Comparison of ENCODE assay signal across 33 cellular contexts in the genomic region with DNA sequence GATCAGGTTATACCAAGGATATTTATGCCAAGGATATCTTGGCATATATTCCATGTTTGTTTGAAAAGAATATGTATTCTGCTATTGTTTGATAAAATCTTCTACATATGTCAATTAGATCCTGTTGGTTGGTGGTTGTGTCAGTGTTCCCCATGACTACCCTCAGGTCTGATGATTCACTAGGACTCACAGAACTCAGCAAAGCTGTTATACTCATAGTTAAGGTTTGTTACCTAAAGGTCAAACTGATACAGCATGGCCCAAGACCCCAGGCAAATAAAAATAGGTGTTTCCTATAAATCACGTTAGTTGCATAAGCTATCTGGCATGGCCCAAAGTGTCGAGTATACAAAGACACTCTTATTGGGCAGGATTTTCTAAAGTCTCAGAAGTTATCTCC. TPM values are rescaled to one million over a fixed set of nuclear protein-coding genes. Genes with fewer than 3 reads are reported as not detected.
DNase-seq lines count a peak whose midpoint lies in the region; ATAC-seq, FAIRE-seq and TF ChIP-seq lines count a peak whose summit lies in the region.
"Had no signal": no experiment of that assay in that cellular context is flagged by ENCODE, and none has a peak within 500 bp of the region (broad histone marks: within the 10 kb centered on the region; RNA-seq: fewer than 3 reads in every experiment).

No MANE protein-coding gene starts in this region.

- TF ChIP-seq POLR2A in esophagus muscularis mucosa (IDR thresholded peaks at IDR 0.05; ENCODE audit: low read depth), result no peak
- no peak for TF ChIP-seq POLR2A in GM12891 (IDR thresholded peaks at IDR 0.05; ENCODE audit: low read depth, low read length)

- H3K9me3 Mint-ChIP-seq in activated T-helper 2 cell treated with anti-CD3 and anti-CD28 coated beads, Interferon-gamma antibody, Interleukin-2, Interleukin-4, amounts not matched to agents 10 μg/mL and 5 μg/mL and 100 μg/mL, durations not matched to agents 14 hours and 24 hours and 36 hours, result no peaks in the 10 kb centered on the region
- H3K9me3 Mint-ChIP-seq: activated B cell treated with CpG ODN at 0.5 μM for 24 hours; activated naive CD4-positive, alpha-beta T cell treated with anti-CD3 and anti-CD28 coated beads, Interleukin-2, amount 10 ng/mL, durations not matched to agents 7 days and 5 days; activated T-cell treated with anti-CD3 and anti-CD28 coated beads, Interleukin-2, amount 50 U/mL, for 72 hours; natural killer cell had no signal

- H3K36me3 ChIP-seq in RWPE2 (ENCODE audit: low read depth) (peaks cover 22% of the 10 kb centered on the region), esophagus muscularis mucosa (peaks cover 0 to 6% (median 2%) of the 10 kb centered on the region in 4 donors)
- H3K36me3 ChIP-seq: brain microvascular endothelial cell, lower lobe of right lung, tibial artery had no signal

- TF ChIP-seq CTCF in RWPE2 (IDR thresholded peaks at IDR 0.05; ENCODE audit: poor library complexity, severe bottlenecking), result no peak
- no peak for TF ChIP-seq CTCF in esophagus muscularis mucosa (IDR thresholded peaks at IDR 0.05)

- no peak overlapping the region for H3K27ac Mint-ChIP-seq in activated T-helper 2 cell treated with anti-CD3 and anti-CD28 coated beads, Interferon-gamma antibody, Interleukin-2, Interleukin-4, amounts not matched to agents 10 μg/mL and 5 μg/mL and 100 μg/mL, durations not matched to agents 14 hours and 24 hours and 36 hours
- H3K27ac Mint-ChIP-seq: activated B cell treated with CpG ODN at 0.5 μM for 24 hours; activated naive CD4-positive, alpha-beta T cell treated with anti-CD3 and anti-CD28 coated beads, Interleukin-2, amount 10 ng/mL, durations not matched to agents 7 days and 5 days; natural killer cell had no signal

- H3K27me3 Mint-ChIP-seq in activated T-helper 2 cell treated with anti-CD3 and anti-CD28 coated beads, Interferon-gamma antibody, Interleukin-2, Interleukin-4, amounts not matched to agents 10 μg/mL and 5 μg/mL and 100 μg/mL, durations not matched to agents 14 hours and 24 hours and 36 hours (ENCODE audit: low read depth), result no peaks in the 10 kb centered on the region
- H3K27me3 Mint-ChIP-seq: activated B cell treated with CpG ODN at 0.5 μM for 24 hours; activated naive CD4-positive, alpha-beta T cell treated with anti-CD3 and anti-CD28 coated beads, Interleukin-2, amount 10 ng/mL, durations not matched to agents 7 days and 5 days; progenitor cell of endocrine pancreas had no signal

- peaks cover 14% of the 10 kb centered on the region for H3K36me3 Mint-ChIP-seq in activated T-helper 2 cell treated with anti-CD3 and anti-CD28 coated beads, Interferon-gamma antibody, Interleukin-2, Interleukin-4, amounts not matched to agents 10 μg/mL and 5 μg/mL and 100 μg/mL, durations not matched to agents 14 hours and 24 hours and 36 hours (ENCODE audit: low read depth)
- H3K36me3 Mint-ChIP-seq: natural killer cell had no signal

- H3K4me1 Mint-ChIP-seq in activated T-helper 2 cell treated with anti-CD3 and anti-CD28 coated beads, Interferon-gamma antibody, Interleukin-2, Interleukin-4, amounts not matched to agents 10 μg/mL and 5 μg/mL and 100 μg/mL, durations not matched to agents 14 hours and 24 hours and 36 hours (ENCODE audit: low read depth), result peaks cover 6% of the 10 kb centered on the region
- H3K4me1 Mint-ChIP-seq: activated B cell treated with CpG ODN at 0.5 μM for 24 hours; activated naive CD4-positive, alpha-beta T cell treated with anti-CD3 and anti-CD28 coated beads, Interleukin-2, amount 10 ng/mL, durations not matched to agents 7 days and 5 days; natural killer cell had no signal

- peak; percentile 61; the same call in 2 of the 3 replicates for ATAC-seq in RWPE2 (ENCODE audit: low read depth)
- ATAC-seq in stimulated activated naive CD8-positive, alpha-beta T cell treated with anti-CD3 and anti-CD28 coated beads, Interleukin-15, Interleukin-2, amounts not matched to agents 100 U/mL and 50 U/mL, for 24 hours, result peak; percentile 81
- ATAC-seq: lower lobe of right lung, natural killer cell, sciatic nerve had no signal

- H3K4me3 Mint-ChIP-seq in activated T-helper 2 cell treated with anti-CD3 and anti-CD28 coated beads, Interferon-gamma antibody, Interleukin-2, Interleukin-4, amounts not matched to agents 10 μg/mL and 5 μg/mL and 100 μg/mL, durations not matched to agents 14 hours and 24 hours and 36 hours (ENCODE audit: low read depth), result no peak overlapping the region
- H3K4me3 Mint-ChIP-seq: activated B cell treated with CpG ODN at 0.5 μM for 24 hours; activated naive CD4-positive, alpha-beta T cell treated with anti-CD3 and anti-CD28 coated beads, Interleukin-2, amount 10 ng/mL, durations not matched to agents 7 days and 5 days; activated T-cell treated with anti-CD3 and anti-CD28 coated beads, Interleukin-2, amount 50 U/mL, for 72 hours; natural killer cell had no signal

- WGBS in esophagus muscularis mucosa, result 43% methylated on average over 2 of the region's 2 CpGs

- no peak for TF ChIP-seq EP300 in esophagus muscularis mucosa (IDR thresholded peaks at IDR 0.05)

- intact Hi-C loops in esophagus muscularis mucosa (cut with DNase I), result no loop called here
- intact Hi-C loops in activated T-helper 2 cell treated with anti-CD3 and anti-CD28 coated beads, Interferon-gamma antibody, Interleukin-2, Interleukin-4, amounts not matched to agents 10 μg/mL and 5 μg/mL and 100 μg/mL, durations not matched to agents 14 hours and 24 hours and 36 hours (cut with micrococcal nuclease), result no loop called here

- H3K27me3 ChIP-seq in RWPE2 (ENCODE audit: insufficient read depth, poor library complexity, severe bottlenecking) (no peaks in the 10 kb centered on the region), esophagus muscularis mucosa (no peaks in the 10 kb centered on the region)
- H3K27me3 ChIP-seq: brain microvascular endothelial cell, tibial artery had no signal

- H3K27ac ChIP-seq in RWPE2 (ENCODE audit: poor library complexity, severe bottlenecking), result no peak overlapping the region
- no peak overlapping the region for H3K27ac ChIP-seq in esophagus muscularis mucosa (replicated peaks in 1 of 4)
- H3K27ac ChIP-seq: brain microvascular endothelial cell, lower lobe of right lung, SK-N-MC, tibial artery had no signal

- DNase-seq in HT1080 (ENCODE audit: low read depth) (peak; percentile 17), RWPE2 (ENCODE audit: low spot score) (no peak), esophagus muscularis mucosa (ENCODE audit: extremely low spot score) (peak; percentile 57), GM12891 (ENCODE audit: insufficient read length, low spot score) (no peak), AG08396 (ENCODE audit: low spot score) (no peak)
- no peak for DNase-seq in stimulated activated naive CD8-positive, alpha-beta T cell treated with anti-CD3 and anti-CD28 coated beads, Interleukin-15, Interleukin-2, amounts not matched to agents 100 U/mL and 50 U/mL, for 24 hours
- no peak for DNase-seq in activated T-helper 2 cell treated with anti-CD3 and anti-CD28 coated beads, Interferon-gamma antibody, Interleukin-2, Interleukin-4, amounts not matched to agents 10 μg/mL and 5 μg/mL and 100 μg/mL, durations not matched to agents 14 hours and 24 hours and 36 hours (ENCODE audit: low spot score)
- DNase-seq: activated B cell treated with CpG ODN at 0.5 μM for 24 hours; activated CD4-positive, alpha-beta T cell treated with anti-CD3 and anti-CD28 coated beads, Interleukin-2, amount 50 U/mL, for 48 hours; activated naive CD4-positive, alpha-beta T cell treated with anti-CD3 and anti-CD28 coated beads, Interleukin-2, amount 10 ng/mL, durations not matched to agents 7 days and 5 days; activated T-cell treated with anti-CD3 and anti-CD28 coated beads, Interleukin-2, amount 50 U/mL, for 72 hours; amygdala; brain microvascular endothelial cell; C1 segment of cervical spinal cord; COR-L47; DMS53; head of caudate nucleus; Kasumi-1; lower lobe of right lung; MV-4-11; natural killer cell; NCI-H146; NCI-H446; NCI-H748 treated with DMSO at 0.1 percent for 48 hours; nucleus accumbens; RPMI8226; T-helper 1 cell; tibial artery had no signal

- H3K9me3 ChIP-seq in RWPE2 (ENCODE audit: severe bottlenecking) (no peaks in the 10 kb centered on the region), esophagus muscularis mucosa (no peaks in the 10 kb centered on the region)
- H3K9me3 ChIP-seq: lower lobe of right lung, tibial artery had no signal

- H3K4me3 ChIP-seq in RWPE2 (ENCODE audit: severe bottlenecking) (no peak overlapping the region), esophagus muscularis mucosa (no peak overlapping the region)
- H3K4me3 ChIP-seq: lower lobe of right lung, SK-N-MC, tibial artery had no signal

- FAIRE-seq in GM12891 (lab: Jason Lieb, UNC), result no peak

- H3K4me1 ChIP-seq in RWPE2 (ENCODE audit: insufficient read depth, poor library complexity, severe bottlenecking) (no peaks in the 10 kb centered on the region), esophagus muscularis mucosa (no peaks in the 10 kb centered on the region)
- H3K4me1 ChIP-seq: lower lobe of right lung, tibial artery had no signal

TF ChIP-seq in GM12891, 5 proteins besides CTCF, POLR2A, EP300 and RAD21:
- no peak for TF ChIP-seq TAF1 (IDR thresholded peaks at IDR 0.05; ENCODE audit: low read depth, low read length)
- no peak for TF ChIP-seq SPI1 (IDR thresholded peaks at IDR 0.05; ENCODE audit: low read depth, low read length)
- TF ChIP-seq PAX5 (IDR thresholded peaks at IDR 0.05; ENCODE audit: insufficient read depth, low read length, severe bottlenecking), result no peak
- no peak for TF ChIP-seq POU2F2 (IDR thresholded peaks at IDR 0.05; ENCODE audit: low read depth, low read length)
- no peak for TF ChIP-seq POLR2AphosphoS5 (IDR thresholded peaks at IDR 0.05; ENCODE audit: low read depth, low read length)
TF ChIP-seq in GM12891: peak in this region for 0.

RNA-seq across cellular contexts. Expression of gene B3GNT6, which starts 30.2 kb away (rescaled TPM):
- total RNA-seq in HT1080 (2014; rRNA removed; shearing (Covaris generic)), result not detected in 2 replicates
- polyA plus RNA-seq in HT1080 (2015; cell fraction: cytosol; rRNA removed), result not detected in 2 replicates
- polyA plus RNA-seq in HT1080 (2015; cell fraction: nucleus; rRNA removed), result not detected in 2 replicates
- under 1 TPM in 1 of 4 donors, not detected in 3; 0.17 TPM for total RNA-seq in esophagus muscularis mucosa
- polyA plus RNA-seq in GM12891 (2012; ENCODE audit: low read depth, missing spikeins), result not detected
- not detected in 2 replicates for total RNA-seq in activated T-helper 2 cell treated with anti-CD3 and anti-CD28 coated beads, Interferon-gamma antibody, Interleukin-2, Interleukin-4, amounts not matched to agents 10 μg/mL and 5 μg/mL and 100 μg/mL, durations not matched to agents 14 hours and 24 hours and 36 hours
- total RNA-seq: activated B cell treated with CpG ODN at 0.5 μM for 24 hours; activated T-cell treated with anti-CD3 and anti-CD28 coated beads, Interleukin-2, amount 50 U/mL, for 72 hours; kidney epithelial cell; lower lobe of right lung; mononuclear cell; natural killer cell; progenitor cell of endocrine pancreas; sciatic nerve had no signal

Comparison
In these comparisons a context has a peak if more than half of its experiments do, and no peak if none do; other contexts are left out.
1. DNase-seq: peak in HT1080 (single experiment) and esophagus muscularis mucosa (single experiment); none in RWPE2 (single experiment), stimulated activated naive CD8-positive, alpha-beta T cell treated with anti-CD3 and anti-CD28 coated beads, Interleukin-15, Interleukin-2, amounts not matched to agents 100 U/mL and 50 U/mL, for 24 hours (single experiment), GM12891 (single experiment), AG08396 (single experiment) and activated T-helper 2 cell treated with anti-CD3 and anti-CD28 coated beads, Interferon-gamma antibody, Interleukin-2, Interleukin-4, amounts not matched to agents 10 μg/mL and 5 μg/mL and 100 μg/mL, durations not matched to agents 14 hours and 24 hours and 36 hours (single experiment).